12 cellular contexts compared by ENCODE assay signal in the genomic region with DNA sequence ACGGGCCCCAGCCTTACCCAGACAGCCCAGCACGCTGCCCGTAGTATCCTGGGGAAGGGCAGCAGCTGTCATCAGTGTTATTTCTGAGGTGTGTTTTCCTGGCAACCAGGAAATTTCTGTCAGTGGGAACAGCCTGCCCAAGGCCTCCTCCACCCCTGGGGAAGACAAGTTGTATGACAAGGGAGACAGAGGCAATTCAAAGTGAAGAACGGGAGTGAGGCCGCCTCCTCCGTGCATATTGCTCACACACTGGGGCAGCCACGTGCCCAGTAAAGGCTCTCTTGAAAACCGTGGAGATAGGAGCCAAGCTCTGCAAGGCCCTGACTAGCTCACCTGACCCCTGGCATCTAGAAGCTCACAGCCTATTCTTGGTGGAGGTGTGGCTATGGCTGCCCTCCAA. TPM values are rescaled to one million over a fixed set of nuclear protein-coding genes. Genes with fewer than 3 reads are reported as not detected.
DNase-seq lines count a peak whose midpoint lies in the region; ATAC-seq and TF ChIP-seq lines count a peak whose summit lies in the region.
"Had no signal": no experiment of that assay in that cellular context is flagged by ENCODE, and none has a peak within 500 bp of the region (broad histone marks: within the 10 kb centered on the region; RNA-seq: fewer than 3 reads in every experiment).

No MANE protein-coding gene starts in this region.

- intact Hi-C loops in Right ventricle myocardium inferior (cut with DNase I) (no loop called here), cardiac septum (cut with DNase I) (no loop called here), uterus (cut with DNase I; ENCODE audit: low total_unique reads) (no loop called here)
- intact Hi-C loops in activated CD4-positive, alpha-beta memory T cell treated with anti-CD3 and anti-CD28 coated beads for 36 hours (cut with micrococcal nuclease): no loop called here

- H3K36me3 ChIP-seq in uterus: no peaks in the 10 kb centered on the region

- no peak overlapping the region for H3K4me3 Mint-ChIP-seq in activated CD4-positive, alpha-beta memory T cell treated with anti-CD3 and anti-CD28 coated beads for 36 hours

- peak; percentile 35 for ATAC-seq in Right ventricle myocardium inferior
- ATAC-seq in GM18858 (IDR thresholded peaks at IDR 0.05; ENCODE audit: unreplicated experiment): no peak
- ATAC-seq: GM12878 had no signal

- no peaks in the 10 kb centered on the region for H3K27me3 Mint-ChIP-seq in activated CD4-positive, alpha-beta memory T cell treated with anti-CD3 and anti-CD28 coated beads for 36 hours

- H3K27ac Mint-ChIP-seq in activated CD4-positive, alpha-beta memory T cell treated with anti-CD3 and anti-CD28 coated beads for 36 hours: no peak overlapping the region

- no peaks in the 10 kb centered on the region for H3K9me3 Mint-ChIP-seq in activated CD4-positive, alpha-beta memory T cell treated with anti-CD3 and anti-CD28 coated beads for 36 hours

- H3K4me1 Mint-ChIP-seq in activated CD4-positive, alpha-beta memory T cell treated with anti-CD3 and anti-CD28 coated beads for 36 hours (ENCODE audit: low read depth): peaks cover 25% of the 10 kb centered on the region

- no peaks in the 10 kb centered on the region for H3K36me3 Mint-ChIP-seq in activated CD4-positive, alpha-beta memory T cell treated with anti-CD3 and anti-CD28 coated beads for 36 hours

- H3K27me3 ChIP-seq in uterus: no peaks in the 10 kb centered on the region

- DNase-seq in Right ventricle myocardium inferior (ENCODE audit: missing footprints) (peak; percentile 59), cardiac septum (ENCODE audit: low spot score) (no peak), epithelial cell of prostate (ENCODE audit: low read depth, low spot score) (peak; percentile 44), myocyte (ENCODE audit: low read depth) (peak; percentile 58), uterus (no peak)
- no peak for DNase-seq in activated CD4-positive, alpha-beta T cell treated with anti-CD3 and anti-CD28 coated beads, Interleukin-2, amount 50 U/mL, for 4 hours
- no peak for DNase-seq in activated CD4-positive, alpha-beta memory T cell treated with anti-CD3 and anti-CD28 coated beads for 36 hours
- DNase-seq: effector CD4-positive, alpha-beta T cell; NK-92 treated with Interleukin-12 subunit alpha and Interleukin-12 subunit beta, amount 100 ng/mL, for 24 hours; stimulated activated CD8-positive, alpha-beta memory T cell treated with anti-CD3 and anti-CD28 coated beads, Interleukin-4, amount 100 ng/mL, for 48 hours had no signal

- POLR2A ChIA-PET in activated CD4-positive, alpha-beta memory T cell treated with anti-CD3 and anti-CD28 coated beads for 36 hours (lab: Charles Lee): no interaction called here

- no peaks in the 10 kb centered on the region for H3K9me3 ChIP-seq in uterus

- CTCF ChIA-PET in activated CD4-positive, alpha-beta memory T cell treated with anti-CD3 and anti-CD28 coated beads for 36 hours (lab: Charles Lee): no interaction called here

- H3K4me1 ChIP-seq in uterus: peaks cover 30 to 38% of the 10 kb centered on the region in 2 donors

- peak overlapping the region; percentile 82 for H3K27ac ChIP-seq in epithelial cell of prostate
- H3K27ac ChIP-seq in uterus: peak overlapping the region; percentile 71 to 81

- TF ChIP-seq CTCF in uterus (IDR thresholded peaks at IDR 0.05): no peak

- no peak for TF ChIP-seq POLR2A in uterus (IDR thresholded peaks at IDR 0.05)

- H3K4me3 ChIP-seq in uterus: no peak overlapping the region
- H3K4me3 ChIP-seq: GM12878 had no signal

RNA-seq across cellular contexts. Expression of a gene that starts 57.6 kb away (rescaled TPM):
- total RNA-seq in Right ventricle myocardium inferior (31.9 TPM), cardiac septum (28.8 TPM), myocyte (6.5 and 9.1 TPM in 2 replicates), uterus (10 to 100 TPM in 3 of 4 donors, 1 to 10 TPM in 1; 10.0 to 66.1 (median 15.3) TPM)
- polyA plus RNA-seq in myocyte (2012): 11.7 TPM
- total RNA-seq in activated CD4-positive, alpha-beta memory T cell treated with anti-CD3 and anti-CD28 coated beads for 36 hours: 10 to 100 TPM; 10.5 to 11.0 TPM

Comparison
In these comparisons a context has a peak if more than half of its experiments do, and no peak if none do; other contexts are left out.
1. DNase-seq: peak in Right ventricle myocardium inferior (single experiment), epithelial cell of prostate (single experiment) and myocyte (single experiment); none in cardiac septum (single experiment), uterus (0 of 2), activated CD4-positive, alpha-beta T cell treated with anti-CD3 and anti-CD28 coated beads, Interleukin-2, amount 50 U/mL, for 4 hours (0 of 2) and activated CD4-positive, alpha-beta memory T cell treated with anti-CD3 and anti-CD28 coated beads for 36 hours (single experiment).